In the genomic region with DNA sequence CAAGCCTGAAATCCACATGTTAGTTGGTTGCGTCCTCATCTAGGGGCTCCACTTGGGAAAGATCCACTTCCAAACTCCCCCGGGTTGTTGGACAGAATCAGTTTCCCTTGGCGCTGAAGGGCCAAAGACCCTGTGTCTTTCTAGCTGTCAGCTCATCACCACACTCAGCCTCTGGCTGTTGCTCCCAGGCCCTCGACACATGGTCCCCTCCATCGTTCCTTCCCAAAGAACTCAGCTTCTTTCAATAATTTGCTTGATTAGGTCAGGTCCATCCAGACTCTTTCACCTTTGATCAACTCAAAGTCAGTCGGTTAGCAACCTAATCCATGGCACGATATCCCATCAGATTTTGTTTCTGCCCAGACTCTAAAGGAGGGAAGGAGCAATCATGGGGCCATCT, we compare ENCODE assay signal across 30 cellular contexts.
"Had no signal": no experiment of that assay in that cellular context is flagged by ENCODE, and none has a peak within 500 bp of the region (broad histone marks: within the 10 kb centered on the region; RNA-seq: fewer than 3 reads in every experiment).

No MANE protein-coding gene starts in this region.

- H3K9me3 ChIP-seq: ovary, psoas muscle, suprapubic skin, testis, tibial artery, transverse colon, upper lobe of right lung, vagina had no signal

- H3K9me3 Mint-ChIP-seq: natural killer cell, type B pancreatic cell had no signal

- H3K36me3 ChIP-seq: neural progenitor cell, ovary, spleen, suprapubic skin, tibial artery, transverse colon, upper lobe of right lung, vagina had no signal

- H3K4me1 Mint-ChIP-seq: naive thymus-derived CD4-positive, alpha-beta T cell; natural killer cell; stimulated activated memory B cell treated with anti-CD40 and anti-IgM and Interleukin-4, amounts not matched to agents 10 μg/mL and 1 μg/mL and 100 μg/mL, for 72 hours; stimulated activated naive CD8-positive, alpha-beta T cell treated with anti-CD3 and anti-CD28 coated beads, Interleukin-15, amount 100 ng/mL, for 72 hours had no signal

- H3K4me3 Mint-ChIP-seq: naive thymus-derived CD4-positive, alpha-beta T cell; natural killer cell; nephron progenitor cell; neural progenitor cell; stimulated activated memory B cell treated with anti-CD40 and anti-IgM and Interleukin-4, amounts not matched to agents 10 μg/mL and 1 μg/mL and 100 μg/mL, for 72 hours; stimulated activated naive CD8-positive, alpha-beta T cell treated with anti-CD3 and anti-CD28 coated beads, Interleukin-15, amount 100 ng/mL, for 72 hours; type B pancreatic cell had no signal

- H3K4me3 ChIP-seq: neural progenitor cell, ovary, psoas muscle, skin epidermis, smooth muscle cell, spleen, suprapubic skin, testis, tibial artery, transverse colon, upper lobe of right lung, vagina had no signal

- DNase-seq: naive thymus-derived CD4-positive, alpha-beta T cell; natural killer cell; nephron progenitor cell; occipital lobe; ovary; posterior cingulate gyrus; psoas muscle; right cardiac atrium; spleen; stimulated activated CD4-positive, alpha-beta T cell treated with anti-CD3 and anti-CD28 coated beads, Interleukin-12 subunit alpha, Interleukin-12 subunit beta, amount 100 ng/mL, for 4 hours; stimulated activated CD4-positive, alpha-beta T cell treated with anti-CD3 and anti-CD28 coated beads, Interleukin-1b, Interleukin-23, amount 100 ng/mL, for 48 hours; stimulated activated CD4-positive, alpha-beta T cell treated with anti-CD3 and anti-CD28 coated beads, Interleukin-4, amount 100 ng/mL, for 1 hour; stimulated activated CD4-positive, alpha-beta T cell treated with anti-CD3 and anti-CD28 coated beads, Interleukin-4, amount 100 ng/mL, for 4 hours; stimulated activated CD8-positive, alpha-beta memory T cell treated with anti-CD3 and anti-CD28 coated beads, Interleukin-4, amount 100 ng/mL, for 48 hours; stimulated activated naive CD4-positive, alpha-beta T cell; stimulated activated naive CD8-positive, alpha-beta T cell treated with anti-CD3 and anti-CD28 coated beads, Interleukin-15, amount 100 ng/mL, for 72 hours; stimulated activated naive CD8-positive, alpha-beta T cell treated with anti-CD3 and anti-CD28 coated beads, Interleukin-15, Interleukin-2, amounts not matched to agents 100 U/mL and 50 U/mL, for 24 hours; substantia nigra; testis; tibial artery; transverse colon; upper lobe of right lung had no signal

- H3K27ac ChIP-seq: neural progenitor cell, ovary, parathyroid adenoma, psoas muscle, skin epidermis, spleen, suprapubic skin, testis, tibial artery, transverse colon, upper lobe of right lung, vagina had no signal

- H3K27ac Mint-ChIP-seq: naive thymus-derived CD4-positive, alpha-beta T cell; natural killer cell; nephron progenitor cell; neural progenitor cell; stimulated activated memory B cell treated with anti-CD40 and anti-IgM and Interleukin-4, amounts not matched to agents 10 μg/mL and 1 μg/mL and 100 μg/mL, for 72 hours; stimulated activated naive CD8-positive, alpha-beta T cell treated with anti-CD3 and anti-CD28 coated beads, Interleukin-15, amount 100 ng/mL, for 72 hours; type B pancreatic cell had no signal

- H3K36me3 Mint-ChIP-seq: naive thymus-derived CD4-positive, alpha-beta T cell; natural killer cell; neural progenitor cell; stimulated activated memory B cell treated with anti-CD40 and anti-IgM and Interleukin-4, amounts not matched to agents 10 μg/mL and 1 μg/mL and 100 μg/mL, for 72 hours; type B pancreatic cell had no signal

- H3K27me3 ChIP-seq: neural progenitor cell, ovary, suprapubic skin, testis, transverse colon, upper lobe of right lung, vagina had no signal

- H3K4me1 ChIP-seq: neural progenitor cell, psoas muscle, suprapubic skin, tibial artery, transverse colon, vagina had no signal
